8 cellular contexts compared by ENCODE assay signal in the genomic region with DNA sequence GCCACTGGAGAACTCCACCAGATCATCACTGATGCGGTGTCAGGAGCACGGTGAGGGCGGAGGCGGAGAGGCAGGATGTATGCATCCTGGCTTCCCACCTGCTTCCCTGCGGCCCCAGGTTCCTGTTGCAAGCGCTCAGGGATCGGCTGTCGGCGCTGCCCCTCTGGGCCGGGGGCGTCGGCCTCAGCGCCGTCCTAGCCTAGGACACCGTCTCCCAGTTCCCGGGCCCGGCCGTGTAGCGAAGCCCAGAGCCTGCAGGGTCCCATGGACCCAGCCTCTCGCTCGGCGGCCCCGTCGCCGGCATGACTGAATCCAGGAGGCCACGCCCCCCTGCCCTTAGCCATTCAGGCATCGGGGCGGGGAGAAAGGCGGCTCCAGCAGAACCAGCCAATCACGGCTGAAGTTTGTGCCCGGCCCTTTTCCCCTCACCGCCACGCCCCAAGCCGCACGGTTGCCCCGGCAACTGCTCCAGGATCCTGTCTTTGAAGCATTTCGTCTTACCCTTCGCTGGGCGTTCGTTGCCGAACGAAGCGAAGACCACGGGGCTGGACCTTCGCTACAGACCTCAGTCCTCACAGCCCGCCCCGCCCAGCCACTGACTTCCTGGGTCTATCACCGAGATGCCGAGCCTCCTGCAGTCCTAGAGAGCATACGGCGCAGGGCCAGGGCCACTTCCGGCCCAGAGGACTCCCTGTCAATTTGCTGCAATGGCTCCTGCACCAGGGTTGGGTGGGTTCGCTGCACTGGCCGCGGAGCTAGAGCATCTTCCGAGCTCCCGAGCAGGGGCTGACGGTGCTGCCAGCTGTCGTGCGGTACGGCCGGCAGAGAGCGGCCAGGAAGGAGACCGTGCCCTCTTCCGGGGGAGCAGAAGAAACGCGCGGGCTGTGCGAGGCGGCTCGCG.
DNase-seq lines count a peak whose midpoint lies in the region; ATAC-seq and TF ChIP-seq lines count a peak whose summit lies in the region.

No MANE protein-coding gene starts in this region.

- H3K9me3 ChIP-seq in OCI-LY1 (ENCODE audit: low read length) (no peaks in the 10 kb centered on the region), mucosa of rectum (ENCODE audit: control insufficient read depth in 2 of 2, low read length in 2 of 2) (no peaks in the 10 kb centered on the region)

- peaks cover 9% of the 10 kb centered on the region; the same call in 1 of the 2 replicates for H3K36me3 ChIP-seq in OCI-LY1 (ENCODE audit: insufficient read depth, low read length)
- peaks cover 5 to 6% of the 10 kb centered on the region in 2 donors for H3K36me3 ChIP-seq in mucosa of rectum (ENCODE audit: control insufficient read depth in 2 of 2, insufficient read depth in 2 of 2, low read length in 2 of 2)

- H3K27ac ChIP-seq in OCI-LY1 (ENCODE audit: low read depth, low read length, poor library complexity, severe bottlenecking) (peak overlapping the region; percentile 54), mucosa of rectum (ENCODE audit: low read depth in 2 of 2, low read length in 2 of 2) (peak overlapping the region; percentile 84 to 89)

- no peaks in the 10 kb centered on the region for H3K9me2 ChIP-seq in OCI-LY1 (ENCODE audit: low read depth, low read length)

- H3K9ac ChIP-seq in OCI-LY1 (ENCODE audit: low read length), result peak overlapping the region; percentile 57
- H3K9ac ChIP-seq in mucosa of rectum (ENCODE audit: low read depth in 1 of 2, low read length in 2 of 2), result peak overlapping the region; percentile 87 to 88

- peaks cover 22% of the 10 kb centered on the region for H3K4me1 ChIP-seq in OCI-LY1 (ENCODE audit: insufficient read depth, low read length, severe bottlenecking)
- peaks cover 18 to 19% of the 10 kb centered on the region in 2 donors for H3K4me1 ChIP-seq in mucosa of rectum (ENCODE audit: control insufficient read depth in 2 of 2, insufficient read depth in 2 of 2, low read length in 2 of 2)

- H4K20me1 ChIP-seq in OCI-LY1 (ENCODE audit: insufficient read depth, low read length), result no peaks in the 10 kb centered on the region

- H3K4me3 ChIP-seq in OCI-LY1 (ENCODE audit: low read depth, low read length, poor library complexity, severe bottlenecking) (peak overlapping the region; percentile 85), epithelial cell of esophagus (ENCODE audit: low read length) (peak overlapping the region; percentile 85), mucosa of rectum (ENCODE audit: low read length in 2 of 2) (peak overlapping the region; percentile 93 to 94)

- no peak overlapping the region for H2AFZ ChIP-seq in OCI-LY1 (ENCODE audit: low read length)

- TF ChIP-seq CTCF in OCI-LY1 (IDR thresholded peaks at IDR 0.05; ENCODE audit: low read length) (peak; percentile 20; the same call in 1 of the 2 replicates), epithelial cell of esophagus (IDR thresholded peaks at IDR 0.05; ENCODE audit: insufficient read depth, low read depth, low read length, missing control alignments) (peak; percentile 22)

- DNase-seq in DMS153 (lab: John Stamatoyannopoulos, UW), result peak; percentile 91
- DNase-seq in HuH-7.5 (ENCODE audit: low spot score), result peak; percentile 88
- DNase-seq in activated T-cell treated with anti-CD3 and anti-CD28 coated beads for 1 hour (ENCODE audit: low read depth), result peak; percentile 97
- DNase-seq in epithelial cell of esophagus (ENCODE audit: low read depth), result peak; percentile 95
- DNase-seq in stimulated activated CD8-positive, alpha-beta memory T cell treated with anti-CD3 and anti-CD28 coated beads, Interleukin-4, amount 100 ng/mL, for 4 hours (ENCODE audit: low read depth in 2 of 2, low spot score in 1 of 2), result peak; percentile 90

- H3K27me3 ChIP-seq in OCI-LY1 (ENCODE audit: insufficient read depth, low read length) (no peaks in the 10 kb centered on the region), mucosa of rectum (ENCODE audit: control insufficient read depth in 2 of 2, insufficient read depth in 2 of 2, low read length in 2 of 2) (no peaks in the 10 kb centered on the region)

- H3K79me2 ChIP-seq in OCI-LY1 (ENCODE audit: insufficient read depth, low read length), result no peaks in the 10 kb centered on the region

- H3K4me2 ChIP-seq in OCI-LY1 (ENCODE audit: low read length), result peak overlapping the region; percentile 95

- no peaks in the 10 kb centered on the region for H3F3A ChIP-seq in OCI-LY1 (ENCODE audit: insufficient read depth, low read length)

- peak; percentile 81 for ATAC-seq in GM21526 (IDR thresholded peaks at IDR 0.05; ENCODE audit: low FRiP score, unreplicated experiment)

Comparison
In these comparisons a context has a peak if more than half of its experiments do, and no peak if none do; other contexts are left out.
1. Peak in every context shown above with its lines: DNase-seq, ATAC-seq, H3K4me3 ChIP-seq and H3K27ac ChIP-seq.